ENCODE assay signal across 8 cellular contexts in genomic region chr2:120231564-120231973, GRCh38. TPM values are rescaled to one million over a fixed set of nuclear protein-coding genes. Genes with fewer than 3 reads are reported as not detected.
A peak's percentile ranks its signal among the peaks of the same experiment; 100 is the strongest.
DNase-seq lines count a peak whose midpoint lies in the region; ATAC-seq and TF ChIP-seq lines count a peak whose summit lies in the region.

No MANE protein-coding gene starts in this region.

- H3K27ac Mint-ChIP-seq in activated CD4-positive, alpha-beta T cell treated with anti-CD3 and anti-CD28 coated beads, Interleukin-2, amount 10 ng/mL, durations not matched to agents 24 days and 14 days, result peak overlapping the region; percentile 99

- intact Hi-C loops in activated CD4-positive, alpha-beta T cell treated with anti-CD3 and anti-CD28 coated beads, Interleukin-2, amount 10 ng/mL, durations not matched to agents 24 days and 14 days (cut with micrococcal nuclease), result loop anchor here (5.0 kb wide), 3 partner anchors 219 to 864 kb away; partner anchors contain the start of genes C2orf76, DBI, EPB41L5 and TMEM177
- intact Hi-C loops in mucosa of descending colon (cut with DNase I, micrococcal nuclease) (no loop called here), head of caudate nucleus (cut with DNase I) (no loop called here)

- H3K4me1 ChIP-seq in DOHH2 (ENCODE audit: control insufficient read depth, low read length) (peaks cover 57% of the 10 kb centered on the region), mucosa of descending colon (ENCODE audit: low read depth) (peaks cover 35% of the 10 kb centered on the region)

- H3K27me3 Mint-ChIP-seq in activated CD4-positive, alpha-beta T cell treated with anti-CD3 and anti-CD28 coated beads, Interleukin-2, amount 10 ng/mL, durations not matched to agents 24 days and 14 days, result no peaks in the 10 kb centered on the region

- H3K36me3 Mint-ChIP-seq in activated CD4-positive, alpha-beta T cell treated with anti-CD3 and anti-CD28 coated beads, Interleukin-2, amount 10 ng/mL, durations not matched to agents 24 days and 14 days (ENCODE audit: low read depth), result peaks cover 34% of the 10 kb centered on the region

- H3K9me3 ChIP-seq in DOHH2 (ENCODE audit: control insufficient read depth, insufficient read depth, low read length) (no peaks in the 10 kb centered on the region), mucosa of descending colon (no peaks in the 10 kb centered on the region)

- ATAC-seq in GM21723 (IDR thresholded peaks at IDR 0.05; ENCODE audit: unreplicated experiment) (peak; percentile 23), mucosa of descending colon (peak; percentile 12), left lobe of liver (no peak)

- H3K27me3 ChIP-seq in DOHH2 (ENCODE audit: control insufficient read depth, low read length), result no peaks in the 10 kb centered on the region

- H3F3A ChIP-seq in DOHH2 (ENCODE audit: control insufficient read depth, insufficient read depth), result peaks cover 3% of the 10 kb centered on the region; the same call in 1 of the 2 replicates

- no peaks in the 10 kb centered on the region for H3K9me2 ChIP-seq in DOHH2 (replicated peaks; ENCODE audit: control insufficient read depth, low read length)

- TF ChIP-seq CTCF in DOHH2 (IDR thresholded peaks at IDR 0.05; ENCODE audit: low read depth, low read length, poor library complexity, severe bottlenecking) (no peak), mucosa of descending colon (IDR thresholded peaks at IDR 0.05) (no peak)

- peak overlapping the region; percentile 72 for H3K4me2 ChIP-seq in DOHH2 (ENCODE audit: low read length)

- peaks cover 64% of the 10 kb centered on the region for H3K4me1 Mint-ChIP-seq in activated CD4-positive, alpha-beta T cell treated with anti-CD3 and anti-CD28 coated beads, Interleukin-2, amount 10 ng/mL, durations not matched to agents 24 days and 14 days

- peak overlapping the region; percentile 98 for H3K4me3 Mint-ChIP-seq in activated CD4-positive, alpha-beta T cell treated with anti-CD3 and anti-CD28 coated beads, Interleukin-2, amount 10 ng/mL, durations not matched to agents 24 days and 14 days

- H3K27ac ChIP-seq in DOHH2 (ENCODE audit: low read depth, low read length), result no peak overlapping the region

- H3K4me3 ChIP-seq in DOHH2 (ENCODE audit: low read length) (no peak overlapping the region; the same call in 1 of the 2 replicates), mucosa of descending colon (no peak overlapping the region)

- H3K9me3 Mint-ChIP-seq in activated CD4-positive, alpha-beta T cell treated with anti-CD3 and anti-CD28 coated beads, Interleukin-2, amount 10 ng/mL, durations not matched to agents 24 days and 14 days, result no peaks in the 10 kb centered on the region

- H3K79me2 ChIP-seq in DOHH2 (ENCODE audit: control insufficient read depth, low read length), result no peaks in the 10 kb centered on the region

- DNase-seq in activated CD4-positive, alpha-beta T cell treated with anti-CD3 and anti-CD28 coated beads, Interleukin-2, amount 10 ng/mL, durations not matched to agents 24 days and 14 days, result no peak
- DNase-seq in mucosa of descending colon (no peak), head of caudate nucleus (no peak), left lobe of liver (ENCODE audit: low spot score) (no peak), NOMO-1 treated with DMSO at 0.1 percent for 48 hours (lab: John Stamatoyannopoulos, UW; ENCODE audit: unreplicated experiment) (no peak), GM03348 (ENCODE audit: low spot score) (no peak)

- H3K36me3 ChIP-seq in DOHH2 (ENCODE audit: control insufficient read depth, low read length) (no peaks in the 10 kb centered on the region), mucosa of descending colon (ENCODE audit: low read depth) (no peaks in the 10 kb centered on the region)

- no peaks in the 10 kb centered on the region for H4K20me1 ChIP-seq in DOHH2 (ENCODE audit: control insufficient read depth, insufficient read depth, low read depth, low read length)

RNA-seq across cellular contexts. Expression of gene TMEM185B, which starts 8.4 kb away (rescaled TPM):
- total RNA-seq in activated CD4-positive, alpha-beta T cell treated with anti-CD3 and anti-CD28 coated beads, Interleukin-2, amount 10 ng/mL, durations not matched to agents 24 days and 14 days, result 44.3 and 45.8 TPM in 2 replicates
- total RNA-seq in mucosa of descending colon, result 10 to 100 TPM; 13.6 to 19.0 (median 14.2) TPM
- total RNA-seq in left lobe of liver, result 3.4 TPM

RNA-seq across cellular contexts. Expression of gene RALB, which starts 21.1 kb away (rescaled TPM):
- total RNA-seq in activated CD4-positive, alpha-beta T cell treated with anti-CD3 and anti-CD28 coated beads, Interleukin-2, amount 10 ng/mL, durations not matched to agents 24 days and 14 days, result 72.1 and 80.0 TPM in 2 replicates
- total RNA-seq in mucosa of descending colon (10 to 100 TPM; 75.1 to 83.8 (median 80.8) TPM), left lobe of liver (16.3 TPM)
